1 cellular context compared by ENCODE assay signal in the genomic region with DNA sequence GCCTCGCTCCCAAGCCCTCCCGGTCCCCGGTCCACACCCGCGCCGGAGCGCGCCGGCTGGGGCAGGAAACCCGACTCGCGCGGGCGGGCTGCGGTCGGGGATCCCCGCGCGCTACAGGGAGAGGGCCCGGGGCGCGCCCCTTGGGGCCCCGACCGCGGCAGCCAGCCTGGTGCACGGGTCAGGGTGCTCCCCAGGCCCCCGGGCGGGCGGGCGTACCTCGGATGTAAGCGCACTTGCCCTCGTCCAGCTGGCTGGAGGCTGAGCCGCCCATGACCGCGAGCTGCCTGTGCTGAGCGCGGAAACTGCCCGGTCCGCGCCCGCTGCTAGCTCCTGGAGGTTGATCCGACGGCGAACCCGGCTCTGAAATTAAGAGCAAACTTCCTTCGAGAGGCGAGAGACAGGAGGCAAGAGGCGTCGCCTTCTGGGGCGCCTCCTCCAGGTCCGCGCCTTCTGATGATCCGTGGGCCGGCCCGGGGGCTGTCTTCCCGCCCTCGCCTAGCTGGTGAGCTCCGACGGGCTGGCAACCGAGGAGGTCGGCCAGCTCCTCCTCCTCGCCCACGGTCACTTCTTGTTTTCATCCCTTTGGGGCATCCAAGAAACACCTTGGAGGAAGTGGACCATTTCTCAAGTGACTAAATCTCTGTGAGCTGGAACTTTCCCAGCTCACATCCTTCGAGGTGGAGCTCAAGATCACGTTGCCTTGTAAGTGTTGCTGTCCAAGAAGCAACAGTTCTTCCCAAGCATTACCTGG.
TF ChIP-seq lines count a peak whose summit lies in the region.

A gene with protein sequence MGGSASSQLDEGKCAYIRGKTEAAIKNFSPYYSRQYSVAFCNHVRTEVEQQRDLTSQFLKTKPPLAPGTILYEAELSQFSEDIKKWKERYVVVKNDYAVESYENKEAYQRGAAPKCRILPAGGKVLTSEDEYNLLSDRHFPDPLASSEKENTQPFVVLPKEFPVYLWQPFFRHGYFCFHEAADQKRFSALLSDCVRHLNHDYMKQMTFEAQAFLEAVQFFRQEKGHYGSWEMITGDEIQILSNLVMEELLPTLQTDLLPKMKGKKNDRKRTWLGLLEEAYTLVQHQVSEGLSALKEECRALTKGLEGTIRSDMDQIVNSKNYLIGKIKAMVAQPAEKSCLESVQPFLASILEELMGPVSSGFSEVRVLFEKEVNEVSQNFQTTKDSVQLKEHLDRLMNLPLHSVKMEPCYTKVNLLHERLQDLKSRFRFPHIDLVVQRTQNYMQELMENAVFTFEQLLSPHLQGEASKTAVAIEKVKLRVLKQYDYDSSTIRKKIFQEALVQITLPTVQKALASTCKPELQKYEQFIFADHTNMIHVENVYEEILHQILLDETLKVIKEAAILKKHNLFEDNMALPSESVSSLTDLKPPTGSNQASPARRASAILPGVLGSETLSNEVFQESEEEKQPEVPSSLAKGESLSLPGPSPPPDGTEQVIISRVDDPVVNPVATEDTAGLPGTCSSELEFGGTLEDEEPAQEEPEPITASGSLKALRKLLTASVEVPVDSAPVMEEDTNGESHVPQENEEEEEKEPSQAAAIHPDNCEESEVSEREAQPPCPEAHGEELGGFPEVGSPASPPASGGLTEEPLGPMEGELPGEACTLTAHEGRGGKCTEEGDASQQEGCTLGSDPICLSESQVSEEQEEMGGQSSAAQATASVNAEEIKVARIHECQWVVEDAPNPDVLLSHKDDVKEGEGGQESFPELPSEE (minus strand): TSS at position 423 of the 751 bp plus-strand sequence. CDS start 152 bp downstream, at position 271.

TF ChIP-seq in K562, 482 proteins besides CTCF, POLR2A, EP300 and RAD21 (continued from another document and continues in another):
- TF ChIP-seq HDAC3 (IDR thresholded peaks at IDR 0.05; ENCODE audit: borderline replicate concordance, partially characterized antibody) (no peak), EWSR1 (IDR thresholded peaks at IDR 0.05; ENCODE audit: borderline replicate concordance, low read depth, partially characterized antibody) (no peak), CAMTA2 (CRISPR knock-in tag; conservative IDR thresholded peaks at IDR 0.05) (no peak), CHD4 (IDR thresholded peaks at IDR 0.05; ENCODE audit: insufficient read depth, insufficient replicate concordance, low read depth, low read length, poor library complexity, severe bottlenecking) (no peak), HDAC1 (IDR thresholded peaks at IDR 0.05) (no peak), ZKSCAN1 (IDR thresholded peaks at IDR 0.05; ENCODE audit: low read depth, low read length) (no peak), ZNF197 (CRISPR knock-in tag; IDR thresholded peaks at IDR 0.05; ENCODE audit: low read depth) (no peak), HNRNPL (IDR thresholded peaks at IDR 0.05; ENCODE audit: low read depth, low read length) (peak; percentile 60; the same call in 1 of the 2 replicates), WHSC1 (IDR thresholded peaks at IDR 0.05; ENCODE audit: low read length) (no peak), KLF10 (CRISPR knock-in tag; IDR thresholded peaks at IDR 0.05) (no peak), PPARD (CRISPR knock-in tag; IDR thresholded peaks at IDR 0.05) (no peak), SMAD4 (CRISPR knock-in tag; conservative IDR thresholded peaks at IDR 0.05) (peak; percentile 60), GTF2A2 (tag; IDR thresholded peaks at IDR 0.05) (no peak), HIVEP1 (CRISPR knock-in tag; IDR thresholded peaks at IDR 0.05) (no peak), FUS (optimal IDR thresholded peaks at IDR 0.05; ENCODE audit: low read depth, low read length) (peak; percentile 87), CSDE1 (IDR thresholded peaks at IDR 0.05) (no peak), KDM2B (CRISPR knock-in tag; IDR thresholded peaks at IDR 0.05) (0 out of 2 replicates have a peak, but pooled peaks have one; percentile 57), TAL1 (IDR thresholded peaks at IDR 0.05) (no peak), EP400 (IDR thresholded peaks at IDR 0.05) (no peak), ESRRA (IDR thresholded peaks at IDR 0.05; ENCODE audit: borderline replicate concordance, low read depth) (peak; percentile 10; the same call in 1 of the 2 replicates), ZNF134 (CRISPR knock-in tag; conservative IDR thresholded peaks at IDR 0.05) (0 out of 2 replicates have a peak, but pooled peaks have one; percentile 13), RBM34 (IDR thresholded peaks at IDR 0.05; ENCODE audit: borderline replicate concordance, insufficient read depth, low read length) (no peak), MAFK (IDR thresholded peaks at IDR 0.05; ENCODE audit: low read length) (no peak)
- TF ChIP-seq, protein P1, sequence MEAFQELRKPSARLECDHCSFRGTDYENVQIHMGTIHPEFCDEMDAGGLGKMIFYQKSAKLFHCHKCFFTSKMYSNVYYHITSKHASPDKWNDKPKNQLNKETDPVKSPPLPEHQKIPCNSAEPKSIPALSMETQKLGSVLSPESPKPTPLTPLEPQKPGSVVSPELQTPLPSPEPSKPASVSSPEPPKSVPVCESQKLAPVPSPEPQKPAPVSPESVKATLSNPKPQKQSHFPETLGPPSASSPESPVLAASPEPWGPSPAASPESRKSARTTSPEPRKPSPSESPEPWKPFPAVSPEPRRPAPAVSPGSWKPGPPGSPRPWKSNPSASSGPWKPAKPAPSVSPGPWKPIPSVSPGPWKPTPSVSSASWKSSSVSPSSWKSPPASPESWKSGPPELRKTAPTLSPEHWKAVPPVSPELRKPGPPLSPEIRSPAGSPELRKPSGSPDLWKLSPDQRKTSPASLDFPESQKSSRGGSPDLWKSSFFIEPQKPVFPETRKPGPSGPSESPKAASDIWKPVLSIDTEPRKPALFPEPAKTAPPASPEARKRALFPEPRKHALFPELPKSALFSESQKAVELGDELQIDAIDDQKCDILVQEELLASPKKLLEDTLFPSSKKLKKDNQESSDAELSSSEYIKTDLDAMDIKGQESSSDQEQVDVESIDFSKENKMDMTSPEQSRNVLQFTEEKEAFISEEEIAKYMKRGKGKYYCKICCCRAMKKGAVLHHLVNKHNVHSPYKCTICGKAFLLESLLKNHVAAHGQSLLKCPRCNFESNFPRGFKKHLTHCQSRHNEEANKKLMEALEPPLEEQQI (IDR thresholded peaks at IDR 0.05), result no peak
- TF ChIP-seq, protein P2, sequence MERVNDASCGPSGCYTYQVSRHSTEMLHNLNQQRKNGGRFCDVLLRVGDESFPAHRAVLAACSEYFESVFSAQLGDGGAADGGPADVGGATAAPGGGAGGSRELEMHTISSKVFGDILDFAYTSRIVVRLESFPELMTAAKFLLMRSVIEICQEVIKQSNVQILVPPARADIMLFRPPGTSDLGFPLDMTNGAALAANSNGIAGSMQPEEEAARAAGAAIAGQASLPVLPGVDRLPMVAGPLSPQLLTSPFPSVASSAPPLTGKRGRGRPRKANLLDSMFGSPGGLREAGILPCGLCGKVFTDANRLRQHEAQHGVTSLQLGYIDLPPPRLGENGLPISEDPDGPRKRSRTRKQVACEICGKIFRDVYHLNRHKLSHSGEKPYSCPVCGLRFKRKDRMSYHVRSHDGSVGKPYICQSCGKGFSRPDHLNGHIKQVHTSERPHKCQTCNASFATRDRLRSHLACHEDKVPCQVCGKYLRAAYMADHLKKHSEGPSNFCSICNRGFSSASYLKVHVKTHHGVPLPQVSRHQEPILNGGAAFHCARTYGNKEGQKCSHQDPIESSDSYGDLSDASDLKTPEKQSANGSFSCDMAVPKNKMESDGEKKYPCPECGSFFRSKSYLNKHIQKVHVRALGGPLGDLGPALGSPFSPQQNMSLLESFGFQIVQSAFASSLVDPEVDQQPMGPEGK (CRISPR knock-in tag; IDR thresholded peaks at IDR 0.05; ENCODE audit: borderline replicate concordance), result no peak
- TF ChIP-seq, protein P3, sequence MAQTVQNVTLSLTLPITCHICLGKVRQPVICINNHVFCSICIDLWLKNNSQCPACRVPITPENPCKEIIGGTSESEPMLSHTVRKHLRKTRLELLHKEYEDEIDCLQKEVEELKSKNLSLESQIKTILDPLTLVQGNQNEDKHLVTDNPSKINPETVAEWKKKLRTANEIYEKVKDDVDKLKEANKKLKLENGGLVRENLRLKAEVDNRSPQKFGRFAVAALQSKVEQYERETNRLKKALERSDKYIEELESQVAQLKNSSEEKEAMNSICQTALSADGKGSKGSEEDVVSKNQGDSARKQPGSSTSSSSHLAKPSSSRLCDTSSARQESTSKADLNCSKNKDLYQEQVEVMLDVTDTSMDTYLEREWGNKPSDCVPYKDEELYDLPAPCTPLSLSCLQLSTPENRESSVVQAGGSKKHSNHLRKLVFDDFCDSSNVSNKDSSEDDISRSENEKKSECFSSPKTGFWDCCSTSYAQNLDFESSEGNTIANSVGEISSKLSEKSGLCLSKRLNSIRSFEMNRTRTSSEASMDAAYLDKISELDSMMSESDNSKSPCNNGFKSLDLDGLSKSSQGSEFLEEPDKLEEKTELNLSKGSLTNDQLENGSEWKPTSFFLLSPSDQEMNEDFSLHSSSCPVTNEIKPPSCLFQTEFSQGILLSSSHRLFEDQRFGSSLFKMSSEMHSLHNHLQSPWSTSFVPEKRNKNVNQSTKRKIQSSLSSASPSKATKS (CRISPR knock-in tag; IDR thresholded peaks at IDR 0.05), result no peak
- TF ChIP-seq, protein P4, sequence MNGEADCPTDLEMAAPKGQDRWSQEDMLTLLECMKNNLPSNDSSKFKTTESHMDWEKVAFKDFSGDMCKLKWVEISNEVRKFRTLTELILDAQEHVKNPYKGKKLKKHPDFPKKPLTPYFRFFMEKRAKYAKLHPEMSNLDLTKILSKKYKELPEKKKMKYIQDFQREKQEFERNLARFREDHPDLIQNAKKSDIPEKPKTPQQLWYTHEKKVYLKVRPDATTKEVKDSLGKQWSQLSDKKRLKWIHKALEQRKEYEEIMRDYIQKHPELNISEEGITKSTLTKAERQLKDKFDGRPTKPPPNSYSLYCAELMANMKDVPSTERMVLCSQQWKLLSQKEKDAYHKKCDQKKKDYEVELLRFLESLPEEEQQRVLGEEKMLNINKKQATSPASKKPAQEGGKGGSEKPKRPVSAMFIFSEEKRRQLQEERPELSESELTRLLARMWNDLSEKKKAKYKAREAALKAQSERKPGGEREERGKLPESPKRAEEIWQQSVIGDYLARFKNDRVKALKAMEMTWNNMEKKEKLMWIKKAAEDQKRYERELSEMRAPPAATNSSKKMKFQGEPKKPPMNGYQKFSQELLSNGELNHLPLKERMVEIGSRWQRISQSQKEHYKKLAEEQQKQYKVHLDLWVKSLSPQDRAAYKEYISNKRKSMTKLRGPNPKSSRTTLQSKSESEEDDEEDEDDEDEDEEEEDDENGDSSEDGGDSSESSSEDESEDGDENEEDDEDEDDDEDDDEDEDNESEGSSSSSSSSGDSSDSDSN (IDR thresholded peaks at IDR 0.05; ENCODE audit: borderline replicate concordance in 1 of 2, low read depth in 2 of 2, low read length in 2 of 2), result peak; percentile 87 to 91; a peak in 2 of 4 replicates
- TF ChIP-seq, protein P5, sequence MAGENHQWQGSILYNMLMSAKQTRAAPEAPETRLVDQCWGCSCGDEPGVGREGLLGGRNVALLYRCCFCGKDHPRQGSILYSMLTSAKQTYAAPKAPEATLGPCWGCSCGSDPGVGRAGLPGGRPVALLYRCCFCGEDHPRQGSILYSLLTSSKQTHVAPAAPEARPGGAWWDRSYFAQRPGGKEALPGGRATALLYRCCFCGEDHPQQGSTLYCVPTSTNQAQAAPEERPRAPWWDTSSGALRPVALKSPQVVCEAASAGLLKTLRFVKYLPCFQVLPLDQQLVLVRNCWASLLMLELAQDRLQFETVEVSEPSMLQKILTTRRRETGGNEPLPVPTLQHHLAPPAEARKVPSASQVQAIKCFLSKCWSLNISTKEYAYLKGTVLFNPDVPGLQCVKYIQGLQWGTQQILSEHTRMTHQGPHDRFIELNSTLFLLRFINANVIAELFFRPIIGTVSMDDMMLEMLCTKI (IDR thresholded peaks at IDR 0.05; ENCODE audit: partially characterized antibody), result no peak
- TF ChIP-seq, protein P6, sequence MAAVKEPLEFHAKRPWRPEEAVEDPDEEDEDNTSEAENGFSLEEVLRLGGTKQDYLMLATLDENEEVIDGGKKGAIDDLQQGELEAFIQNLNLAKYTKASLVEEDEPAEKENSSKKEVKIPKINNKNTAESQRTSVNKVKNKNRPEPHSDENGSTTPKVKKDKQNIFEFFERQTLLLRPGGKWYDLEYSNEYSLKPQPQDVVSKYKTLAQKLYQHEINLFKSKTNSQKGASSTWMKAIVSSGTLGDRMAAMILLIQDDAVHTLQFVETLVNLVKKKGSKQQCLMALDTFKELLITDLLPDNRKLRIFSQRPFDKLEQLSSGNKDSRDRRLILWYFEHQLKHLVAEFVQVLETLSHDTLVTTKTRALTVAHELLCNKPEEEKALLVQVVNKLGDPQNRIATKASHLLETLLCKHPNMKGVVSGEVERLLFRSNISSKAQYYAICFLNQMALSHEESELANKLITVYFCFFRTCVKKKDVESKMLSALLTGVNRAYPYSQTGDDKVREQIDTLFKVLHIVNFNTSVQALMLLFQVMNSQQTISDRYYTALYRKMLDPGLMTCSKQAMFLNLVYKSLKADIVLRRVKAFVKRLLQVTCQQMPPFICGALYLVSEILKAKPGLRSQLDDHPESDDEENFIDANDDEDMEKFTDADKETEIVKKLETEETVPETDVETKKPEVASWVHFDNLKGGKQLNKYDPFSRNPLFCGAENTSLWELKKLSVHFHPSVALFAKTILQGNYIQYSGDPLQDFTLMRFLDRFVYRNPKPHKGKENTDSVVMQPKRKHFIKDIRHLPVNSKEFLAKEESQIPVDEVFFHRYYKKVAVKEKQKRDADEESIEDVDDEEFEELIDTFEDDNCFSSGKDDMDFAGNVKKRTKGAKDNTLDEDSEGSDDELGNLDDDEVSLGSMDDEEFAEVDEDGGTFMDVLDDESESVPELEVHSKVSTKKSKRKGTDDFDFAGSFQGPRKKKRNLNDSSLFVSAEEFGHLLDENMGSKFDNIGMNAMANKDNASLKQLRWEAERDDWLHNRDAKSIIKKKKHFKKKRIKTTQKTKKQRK (IDR thresholded peaks at IDR 0.05; ENCODE audit: borderline replicate concordance, low read depth, low read length), result no peak
- TF ChIP-seq, protein P7, sequence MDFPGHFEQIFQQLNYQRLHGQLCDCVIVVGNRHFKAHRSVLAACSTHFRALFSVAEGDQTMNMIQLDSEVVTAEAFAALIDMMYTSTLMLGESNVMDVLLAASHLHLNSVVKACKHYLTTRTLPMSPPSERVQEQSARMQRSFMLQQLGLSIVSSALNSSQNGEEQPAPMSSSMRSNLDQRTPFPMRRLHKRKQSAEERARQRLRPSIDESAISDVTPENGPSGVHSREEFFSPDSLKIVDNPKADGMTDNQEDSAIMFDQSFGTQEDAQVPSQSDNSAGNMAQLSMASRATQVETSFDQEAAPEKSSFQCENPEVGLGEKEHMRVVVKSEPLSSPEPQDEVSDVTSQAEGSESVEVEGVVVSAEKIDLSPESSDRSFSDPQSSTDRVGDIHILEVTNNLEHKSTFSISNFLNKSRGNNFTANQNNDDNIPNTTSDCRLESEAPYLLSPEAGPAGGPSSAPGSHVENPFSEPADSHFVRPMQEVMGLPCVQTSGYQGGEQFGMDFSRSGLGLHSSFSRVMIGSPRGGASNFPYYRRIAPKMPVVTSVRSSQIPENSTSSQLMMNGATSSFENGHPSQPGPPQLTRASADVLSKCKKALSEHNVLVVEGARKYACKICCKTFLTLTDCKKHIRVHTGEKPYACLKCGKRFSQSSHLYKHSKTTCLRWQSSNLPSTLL (IDR thresholded peaks at IDR 0.05), result no peak
